ENCODE assay signal across 12 cellular contexts in genomic region chr22:25054943-25055511, GRCh38.
DNase-seq lines count a peak whose midpoint lies in the region; ATAC-seq and TF ChIP-seq lines count a peak whose summit lies in the region.
"Had no signal": no experiment of that assay in that cellular context is flagged by ENCODE, and none has a peak within 500 bp of the region (broad histone marks: within the 10 kb centered on the region; RNA-seq: fewer than 3 reads in every experiment).

No MANE protein-coding gene starts in this region.

- H2AFZ ChIP-seq in mesenchymal stem cell (ENCODE audit: low read depth, low read length) = no peak overlapping the region

- peaks cover 1% of the 10 kb centered on the region for H3K36me3 Mint-ChIP-seq in activated naive CD4-positive, alpha-beta T cell treated with anti-CD3 and anti-CD28 coated beads for 36 hours (ENCODE audit: low read depth)
- H3K36me3 Mint-ChIP-seq: IgD-negative memory B cell had no signal

- H2AK5ac ChIP-seq in mesenchymal stem cell (ENCODE audit: low read length, severe bottlenecking) = no peak overlapping the region

- peak overlapping the region; percentile 1 for H3K27ac Mint-ChIP-seq in activated naive CD4-positive, alpha-beta T cell treated with anti-CD3 and anti-CD28 coated beads for 36 hours
- H3K27ac Mint-ChIP-seq: IgD-negative memory B cell had no signal

- no peaks in the 10 kb centered on the region for H3K79me1 ChIP-seq in mesenchymal stem cell (replicated peaks; ENCODE audit: low read length, poor library complexity, severe bottlenecking)

- no peaks in the 10 kb centered on the region for H3K27me3 Mint-ChIP-seq in activated naive CD4-positive, alpha-beta T cell treated with anti-CD3 and anti-CD28 coated beads for 36 hours (ENCODE audit: low read depth)

- H3K9me3 ChIP-seq in right cardiac atrium (ENCODE audit: control insufficient read depth, low read length) = peaks cover 3% of the 10 kb centered on the region
- H3K9me3 ChIP-seq in heart right ventricle = peaks cover 0 to 9% (median 5%) of the 10 kb centered on the region in 11 donors
- H3K9me3 ChIP-seq in mesenchymal stem cell (ENCODE audit: control insufficient read depth, low read length) = peaks cover 2% of the 10 kb centered on the region
- no peaks in the 10 kb centered on the region for H3K9me3 ChIP-seq in thyroid gland

- no peak overlapping the region for H4K91ac ChIP-seq in mesenchymal stem cell (ENCODE audit: low read length)

- peaks cover 27% of the 10 kb centered on the region for H3K4me1 Mint-ChIP-seq in activated naive CD4-positive, alpha-beta T cell treated with anti-CD3 and anti-CD28 coated beads for 36 hours (ENCODE audit: low read depth)
- H3K4me1 Mint-ChIP-seq: IgD-negative memory B cell had no signal

- no peak overlapping the region for H3K4me3 ChIP-seq in right cardiac atrium (ENCODE audit: low read length)
- H3K4me3 ChIP-seq in heart right ventricle = no peak overlapping the region
- no peak overlapping the region for H3K4me3 ChIP-seq in mesenchymal stem cell (ENCODE audit: insufficient read depth in 1 of 2, low read depth in 1 of 2, low read length in 2 of 2)
- H3K4me3 ChIP-seq in thyroid gland (replicated peaks in 1 of 3) = no peak overlapping the region

- no peak overlapping the region for H2BK12ac ChIP-seq in mesenchymal stem cell (ENCODE audit: low read length in 2 of 2)

- H3K27ac ChIP-seq in right cardiac atrium (ENCODE audit: low read length) = no peak overlapping the region
- H3K27ac ChIP-seq in heart right ventricle = no peak overlapping the region
- no peak overlapping the region for H3K27ac ChIP-seq in mesenchymal stem cell (ENCODE audit: low read length, poor library complexity, severe bottlenecking)
- peak overlapping the region; percentile 79 to 95 (median 91) for H3K27ac ChIP-seq in thyroid gland
- H3K27ac ChIP-seq: C4-2B had no signal

- H3K14ac ChIP-seq in mesenchymal stem cell (ENCODE audit: low read length in 2 of 2) = no peak overlapping the region

- H3K4me2 ChIP-seq in mesenchymal stem cell (ENCODE audit: low read length, poor library complexity, severe bottlenecking) = no peak overlapping the region

- no peaks in the 10 kb centered on the region for H3K27me3 ChIP-seq in right cardiac atrium (ENCODE audit: control insufficient read depth, insufficient read depth)
- H3K27me3 ChIP-seq in heart right ventricle = no peaks in the 10 kb centered on the region
- H3K27me3 ChIP-seq in mesenchymal stem cell (ENCODE audit: control insufficient read depth in 1 of 2, insufficient read depth in 1 of 2, low read length in 2 of 2) = no peaks in the 10 kb centered on the region
- H3K27me3 ChIP-seq in thyroid gland = no peaks in the 10 kb centered on the region

- CTCF ChIA-PET in activated naive CD4-positive, alpha-beta T cell treated with anti-CD3 and anti-CD28 coated beads for 36 hours (lab: Charles Lee) = interaction anchor here (0.9 to 1.6 kb wide), 6 partner anchors 17 to 117 kb away, joined by 3 to 11 read pairs (median 3); no protein-coding TSS in a partner anchor

- H3K4me3 Mint-ChIP-seq in activated naive CD4-positive, alpha-beta T cell treated with anti-CD3 and anti-CD28 coated beads for 36 hours = no peak overlapping the region
- H3K4me3 Mint-ChIP-seq: IgD-negative memory B cell had no signal

- no peaks in the 10 kb centered on the region for H3K4me1 ChIP-seq in right cardiac atrium (ENCODE audit: control insufficient read depth, insufficient read depth, low read length)
- H3K4me1 ChIP-seq in heart right ventricle = peaks cover 0 to 13% (median 0%) of the 10 kb centered on the region in 9 donors
- peaks cover 2% of the 10 kb centered on the region for H3K4me1 ChIP-seq in mesenchymal stem cell (ENCODE audit: control insufficient read depth, insufficient read depth, low read depth, low read length)
- peaks cover 76 to 79% of the 10 kb centered on the region in 2 donors for H3K4me1 ChIP-seq in thyroid gland

- H2BK5ac ChIP-seq in mesenchymal stem cell (ENCODE audit: low read depth, low read length, poor library complexity, severe bottlenecking) = no peak overlapping the region

- ATAC-seq in right cardiac atrium (peak; percentile 11 to 59), heart right ventricle (no peak), HG03280 (IDR thresholded peaks at IDR 0.05; ENCODE audit: unreplicated experiment) (no peak), GM19324 (IDR thresholded peaks at IDR 0.05; ENCODE audit: low FRiP score, unreplicated experiment) (no peak)

- no peak overlapping the region for H3K18ac ChIP-seq in mesenchymal stem cell (ENCODE audit: low read depth in 1 of 2, low read length in 2 of 2)

- intact Hi-C loops in right cardiac atrium (cut with DNase I) = loop anchor here in 3 of 4 donors (5.0 to 10.0 kb wide), 2 partner anchors 118 to 280 kb away; partner anchors contain the start of gene PIWIL3 (in 1 of the 3)
- intact Hi-C loops in heart right ventricle (cut with DNase I) = loop anchor here in 4 of 10 donors (5.0 to 10.0 kb wide), 3 partner anchors 280 to 290 kb away; partner anchors contain the start of gene PIWIL3 (in 3 of the 4)
- intact Hi-C loops in activated naive CD4-positive, alpha-beta T cell treated with anti-CD3 and anti-CD28 coated beads for 36 hours (cut with micrococcal nuclease) = loop anchor here (5.0 kb wide), 1 partner anchor 63 kb away; no protein-coding TSS in a partner anchor
- intact Hi-C loops in thyroid gland (cut with DNase I) = no loop called here

- no peak overlapping the region for H3K23ac ChIP-seq in mesenchymal stem cell (ENCODE audit: low read length in 2 of 2)

- TF ChIP-seq POLR2A in thyroid gland (IDR thresholded peaks at IDR 0.05) = peak in 1 of 2 donors; percentile 59

- no peak for TF ChIP-seq CTCF in heart right ventricle (IDR thresholded peaks at IDR 0.05)
- TF ChIP-seq CTCF in thyroid gland (IDR thresholded peaks at IDR 0.05) = no peak

- H3K4ac ChIP-seq in mesenchymal stem cell (ENCODE audit: low read depth in 1 of 2, low read length in 2 of 2) = no peak overlapping the region

- peaks cover 10% of the 10 kb centered on the region for H3K9me3 Mint-ChIP-seq in activated naive CD4-positive, alpha-beta T cell treated with anti-CD3 and anti-CD28 coated beads for 36 hours

- DNase-seq in right cardiac atrium (peak in 2 of 3 donors; percentile 40 to 77), heart right ventricle (no peak), mesenchymal stem cell (peak; percentile 15), thyroid gland (peak; percentile 95), SW 1271 (lab: John Stamatoyannopoulos, UW) (no peak)
- DNase-seq in activated naive CD4-positive, alpha-beta T cell treated with anti-CD3 and anti-CD28 coated beads for 36 hours = peak; percentile 82
- DNase-seq: activated CD4-positive, CD25-positive, alpha-beta regulatory T cell; NCI-H2081 treated with DMSO at 0.1 percent for 48 hours had no signal

- H3K36me3 ChIP-seq in heart right ventricle = peaks cover 0 to 30% (median 0%) of the 10 kb centered on the region in 9 donors
- H3K36me3 ChIP-seq in mesenchymal stem cell (ENCODE audit: control insufficient read depth in 1 of 2, insufficient read depth in 2 of 2, low read depth in 1 of 2, low read length in 2 of 2) = peaks cover 4 to 6% of the 10 kb centered on the region in 2 experiments
- peaks cover 0 to 11% of the 10 kb centered on the region in 2 donors for H3K36me3 ChIP-seq in thyroid gland

- H2BK120ac ChIP-seq in mesenchymal stem cell (ENCODE audit: low read depth, low read length) = no peak overlapping the region

- H3K9ac ChIP-seq in mesenchymal stem cell (ENCODE audit: low read length) = peak overlapping the region; percentile 20

- no peak overlapping the region for H4K8ac ChIP-seq in mesenchymal stem cell (ENCODE audit: low read length)

- WGBS in right cardiac atrium = 67% methylated on average over 9 of the region's 9 CpGs
- WGBS in heart right ventricle, 2 donors = 78 to 84% methylated on average over 9 of the region's 9 CpGs
- WGBS in mesenchymal stem cell = 81% methylated on average over 9 of the region's 9 CpGs
- 14 to 16% methylated on average over 9 of the region's 9 CpGs for WGBS in thyroid gland, 2 donors

- H2BK15ac ChIP-seq in mesenchymal stem cell (ENCODE audit: low read depth, poor library complexity, severe bottlenecking) = no peak overlapping the region

Comparison
In these comparisons a context has a peak if more than half of its experiments do, and no peak if none do; other contexts are left out.
1. ATAC-seq: peak in right cardiac atrium (2 of 2); none in heart right ventricle (0 of 8), HG03280 (single experiment) and GM19324 (single experiment).
2. DNase-seq: peak in right cardiac atrium (2 of 3), activated naive CD4-positive, alpha-beta T cell treated with anti-CD3 and anti-CD28 coated beads for 36 hours (single experiment), mesenchymal stem cell (single experiment) and thyroid gland (2 of 2); none in heart right ventricle (0 of 2) and SW 1271 (0 of 2).
3. H3K27ac ChIP-seq: peak in thyroid gland (3 of 3); none in right cardiac atrium (single experiment), heart right ventricle (0 of 10) and mesenchymal stem cell (single experiment).